ENCODE assay signal across 11 cellular contexts in genomic region chr19:49786432-49786831, GRCh38. TPM values are rescaled to one million over a fixed set of nuclear protein-coding genes. Genes with fewer than 3 reads are reported as not detected.
DNase-seq lines count a peak whose midpoint lies in the region; ATAC-seq and TF ChIP-seq lines count a peak whose summit lies in the region.
"Had no signal": no experiment of that assay in that cellular context is flagged by ENCODE, and none has a peak within 500 bp of the region (broad histone marks: within the 10 kb centered on the region; RNA-seq: fewer than 3 reads in every experiment).

No MANE protein-coding gene starts in this region.

- no peaks in the 10 kb centered on the region for H3K9me3 Mint-ChIP-seq in osteocyte (ENCODE audit: unreplicated experiment)

- no peak overlapping the region for H2AFZ ChIP-seq in hepatocyte

- H3K4me1 ChIP-seq in hepatocyte (ENCODE audit: insufficient read depth): no peaks in the 10 kb centered on the region
- H3K4me1 ChIP-seq: SJSA1 had no signal

- no peaks in the 10 kb centered on the region for H3K27me3 ChIP-seq in hepatocyte
- H3K27me3 ChIP-seq: neutrophil, SJSA1 had no signal

- H3K79me2 ChIP-seq in hepatocyte: peaks cover 5% of the 10 kb centered on the region

- WGBS in hepatocyte (ENCODE audit: low lambda C conversion rate, missing lambda C conversion rate): 63% methylated on average over 5 of the region's 6 CpGs

- H3K36me3 Mint-ChIP-seq in osteocyte (ENCODE audit: unreplicated experiment): peaks cover 43% of the 10 kb centered on the region

- no peaks in the 10 kb centered on the region for H4K20me1 ChIP-seq in hepatocyte (ENCODE audit: insufficient read depth, poor library complexity, severe bottlenecking)

- H3K9me3 ChIP-seq in hepatocyte (ENCODE audit: low read depth): no peaks in the 10 kb centered on the region
- H3K9me3 ChIP-seq: neutrophil, SJSA1 had no signal

- H3K4me2 ChIP-seq in hepatocyte: no peak overlapping the region

- TF ChIP-seq CTCF in osteocyte (IDR thresholded peaks at IDR 0.05) (no peak), GM20000 (IDR thresholded peaks at IDR 0.05; ENCODE audit: extremely low read depth, missing control alignments) (no peak), hepatocyte (IDR thresholded peaks at IDR 0.05; ENCODE audit: poor library complexity) (no peak)

- H3K27ac ChIP-seq in hepatocyte: no peak overlapping the region
- H3K27ac ChIP-seq: neutrophil, SJSA1 had no signal

- no peak overlapping the region for H3K4me3 Mint-ChIP-seq in osteocyte (ENCODE audit: unreplicated experiment)

- no peaks in the 10 kb centered on the region for H3K27me3 Mint-ChIP-seq in osteocyte (ENCODE audit: unreplicated experiment)

- no peaks in the 10 kb centered on the region for H3K36me3 ChIP-seq in hepatocyte (replicated peaks; ENCODE audit: insufficient read depth, low read depth)

- no peak overlapping the region for H3K4me3 ChIP-seq in hepatocyte
- H3K4me3 ChIP-seq: SJSA1 had no signal

- peak overlapping the region; percentile 65 for H3K27ac Mint-ChIP-seq in osteocyte (ENCODE audit: unreplicated experiment)

- peaks cover 9% of the 10 kb centered on the region for H3K4me1 Mint-ChIP-seq in osteocyte (ENCODE audit: unreplicated experiment)

- no peaks in the 10 kb centered on the region for H3K9me2 ChIP-seq in hepatocyte (replicated peaks; ENCODE audit: insufficient read depth)

- DNase-seq in Daoy (ENCODE audit: low read depth) (peak; percentile 39), RPMI7951 (ENCODE audit: low read depth) (peak; percentile 73), fibroblast of the conjunctiva (ENCODE audit: low read depth) (peak; percentile 26), osteocyte (ENCODE audit: extremely low spot score, unreplicated experiment) (no peak), GM20000 (ENCODE audit: low spot score) (no peak), hepatocyte (ENCODE audit: low spot score) (no peak)
- no peak for DNase-seq in activated CD8-positive, alpha-beta memory T cell treated with anti-CD3 and anti-CD28 coated beads, Interleukin-2, amount 50 U/mL, for 48 hours
- DNase-seq: activated CD4-positive, alpha-beta T cell treated with anti-CD3 and anti-CD28 coated beads, Interleukin-2, amount 50 U/mL, for 48 hours had no signal

- no peak for ATAC-seq in HG03521 (IDR thresholded peaks at IDR 0.05; ENCODE audit: unreplicated experiment)

RNA-seq across cellular contexts. Expression of gene AP2A1, which starts 19.6 kb away (rescaled TPM):
- total RNA-seq in Daoy (2014; rRNA removed; shearing (Covaris generic)): 44.8 and 46.5 TPM in 2 replicates
- 51.8 and 65.5 TPM in 2 replicates for total RNA-seq in RPMI7951 (2014; rRNA removed; shearing (Covaris generic))
- total RNA-seq in osteocyte (130 and 133 TPM in 2 replicates), hepatocyte (59.3 and 64.8 TPM in 2 replicates)
- polyA plus RNA-seq in hepatocyte: 60.4 and 62.1 TPM in 2 replicates

RNA-seq across cellular contexts. Expression of gene TSKS, which starts 23.3 kb away (rescaled TPM):
- total RNA-seq in Daoy (2014; rRNA removed; shearing (Covaris generic)): not detected in 2 replicates
- not detected in 2 replicates for total RNA-seq in RPMI7951 (2014; rRNA removed; shearing (Covaris generic))
- not detected in 2 replicates for total RNA-seq in osteocyte
- total RNA-seq in hepatocyte: not detected in 2 replicates
- polyA plus RNA-seq in hepatocyte: not detected in 2 replicates
- total RNA-seq: SJSA1 had no signal

RNA-seq across cellular contexts. Expression of gene FUZ, which starts 26.7 kb away (rescaled TPM):
- 9.9 and 20.1 TPM in 2 replicates for total RNA-seq in Daoy (2014; rRNA removed; shearing (Covaris generic))
- 33.7 and 34.5 TPM in 2 replicates for total RNA-seq in RPMI7951 (2014; rRNA removed; shearing (Covaris generic))
- total RNA-seq in osteocyte (19.9 and 24.4 TPM in 2 replicates), hepatocyte (19.5 and 20.5 TPM in 2 replicates)
- 20.4 and 24.2 TPM in 2 replicates for polyA plus RNA-seq in hepatocyte

RNA-seq across cellular contexts. Expression of gene MED25, which starts 31.7 kb away (rescaled TPM):
- 17.8 and 29.9 TPM in 2 replicates for total RNA-seq in Daoy (2014; rRNA removed; shearing (Covaris generic))
- 22.9 and 29.3 TPM in 2 replicates for total RNA-seq in RPMI7951 (2014; rRNA removed; shearing (Covaris generic))
- 56.1 and 58.1 TPM in 2 replicates for total RNA-seq in osteocyte
- total RNA-seq in hepatocyte: 23.0 and 29.6 TPM in 2 replicates
- polyA plus RNA-seq in hepatocyte: 83.9 and 100 TPM in 2 replicates

Comparison
In these comparisons a context has a peak if more than half of its experiments do, and no peak if none do; other contexts are left out.
1. DNase-seq: peak in Daoy (single experiment), RPMI7951 (single experiment) and fibroblast of the conjunctiva (single experiment); none in osteocyte (single experiment), GM20000 (single experiment), activated CD8-positive, alpha-beta memory T cell treated with anti-CD3 and anti-CD28 coated beads, Interleukin-2, amount 50 U/mL, for 48 hours (single experiment) and hepatocyte (single experiment).